12 cellular contexts compared by ENCODE assay signal in the genomic region with DNA sequence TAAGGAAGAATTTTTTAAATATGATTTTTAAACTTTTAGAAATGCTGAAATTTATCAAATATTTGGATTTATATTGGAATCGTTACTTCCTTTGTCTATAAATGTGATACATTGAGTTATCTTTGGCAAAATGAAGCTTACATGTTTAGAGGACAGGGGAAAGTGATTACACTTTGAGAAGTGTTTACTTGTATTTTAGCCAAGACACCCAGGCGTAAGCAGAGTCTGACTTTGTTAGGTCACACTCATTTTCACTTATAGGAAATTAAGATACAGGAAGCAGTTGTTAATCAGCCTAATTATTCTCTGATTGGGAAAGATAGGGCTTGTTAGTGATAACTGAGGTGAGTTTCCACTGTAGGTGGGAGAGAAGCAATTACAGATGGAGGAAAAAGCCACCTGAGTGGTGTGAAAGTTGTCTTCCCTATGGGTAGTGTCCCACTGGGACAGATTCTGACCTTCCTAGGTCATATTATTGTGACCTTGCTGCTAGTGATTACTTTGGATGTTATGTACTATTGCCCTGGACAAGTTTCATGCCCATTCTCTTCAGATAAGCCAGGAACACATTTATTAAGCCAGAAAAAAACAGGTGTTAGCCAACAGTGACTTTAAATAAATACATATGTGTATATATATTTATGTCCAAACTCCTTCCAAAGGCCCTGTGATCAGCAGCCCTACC.
"Had no signal": no experiment of that assay in that cellular context is flagged by ENCODE, and none has a peak within 500 bp of the region (broad histone marks: within the 10 kb centered on the region; RNA-seq: fewer than 3 reads in every experiment).

No MANE protein-coding gene starts in this region.

- H3K4me1 ChIP-seq: adrenal gland, gastroesophageal sphincter had no signal

- H3K27me3 ChIP-seq: adrenal gland, gastroesophageal sphincter had no signal

- H3K4me3 ChIP-seq: adrenal gland, gastroesophageal sphincter had no signal

- DNase-seq: activated CD4-positive, alpha-beta T cell treated with anti-CD3 and anti-CD28 coated beads, Interleukin-2, amount 10 ng/mL, durations not matched to agents 24 days and 14 days; activated CD4-positive, CD25-positive, alpha-beta regulatory T cell; activated CD8-positive, alpha-beta memory T cell treated with anti-CD3 and anti-CD28 coated beads for 24 hours; activated naive CD4-positive, alpha-beta T cell treated with anti-CD3 and anti-CD28 coated beads, Interleukin-2, amount 10 ng/mL, durations not matched to agents 7 days and 5 days; activated T-cell treated with anti-CD3 and anti-CD28 coated beads for 4 hours; adrenal gland; erythroblast; stimulated activated CD4-positive, alpha-beta T cell treated with anti-CD3 and anti-CD28 coated beads, Interleukin-12 subunit alpha, Interleukin-12 subunit beta, amount 100 ng/mL, for 4 hours; stimulated activated CD4-positive, alpha-beta T cell treated with anti-CD3 and anti-CD28 coated beads, Interleukin-2, amount 100 ng/mL, for 24 hours; SW 1271 had no signal

- ATAC-seq: gastroesophageal sphincter had no signal

- H3K9me3 ChIP-seq: adrenal gland, gastroesophageal sphincter had no signal

- H3K27ac ChIP-seq: adrenal gland, gastroesophageal sphincter had no signal

- H3K9me3 Mint-ChIP-seq: activated CD4-positive, alpha-beta T cell treated with anti-CD3 and anti-CD28 coated beads, Interleukin-2, amount 10 ng/mL, durations not matched to agents 24 days and 14 days; activated naive CD4-positive, alpha-beta T cell treated with anti-CD3 and anti-CD28 coated beads, Interleukin-2, amount 10 ng/mL, durations not matched to agents 7 days and 5 days; neural crest cell had no signal

- H3K4me3 Mint-ChIP-seq: activated CD4-positive, alpha-beta T cell treated with anti-CD3 and anti-CD28 coated beads, Interleukin-2, amount 10 ng/mL, durations not matched to agents 24 days and 14 days; activated naive CD4-positive, alpha-beta T cell treated with anti-CD3 and anti-CD28 coated beads, Interleukin-2, amount 10 ng/mL, durations not matched to agents 7 days and 5 days; neural crest cell had no signal

- H3K27ac Mint-ChIP-seq: activated CD4-positive, alpha-beta T cell treated with anti-CD3 and anti-CD28 coated beads, Interleukin-2, amount 10 ng/mL, durations not matched to agents 24 days and 14 days; activated naive CD4-positive, alpha-beta T cell treated with anti-CD3 and anti-CD28 coated beads, Interleukin-2, amount 10 ng/mL, durations not matched to agents 7 days and 5 days had no signal

- H3K27me3 Mint-ChIP-seq: activated CD4-positive, alpha-beta T cell treated with anti-CD3 and anti-CD28 coated beads, Interleukin-2, amount 10 ng/mL, durations not matched to agents 24 days and 14 days; activated naive CD4-positive, alpha-beta T cell treated with anti-CD3 and anti-CD28 coated beads, Interleukin-2, amount 10 ng/mL, durations not matched to agents 7 days and 5 days had no signal

- H3K4me1 Mint-ChIP-seq: activated naive CD4-positive, alpha-beta T cell treated with anti-CD3 and anti-CD28 coated beads, Interleukin-2, amount 10 ng/mL, durations not matched to agents 7 days and 5 days; neural crest cell had no signal
